ENCODE assay signal across 8 cellular contexts in the genomic region with DNA sequence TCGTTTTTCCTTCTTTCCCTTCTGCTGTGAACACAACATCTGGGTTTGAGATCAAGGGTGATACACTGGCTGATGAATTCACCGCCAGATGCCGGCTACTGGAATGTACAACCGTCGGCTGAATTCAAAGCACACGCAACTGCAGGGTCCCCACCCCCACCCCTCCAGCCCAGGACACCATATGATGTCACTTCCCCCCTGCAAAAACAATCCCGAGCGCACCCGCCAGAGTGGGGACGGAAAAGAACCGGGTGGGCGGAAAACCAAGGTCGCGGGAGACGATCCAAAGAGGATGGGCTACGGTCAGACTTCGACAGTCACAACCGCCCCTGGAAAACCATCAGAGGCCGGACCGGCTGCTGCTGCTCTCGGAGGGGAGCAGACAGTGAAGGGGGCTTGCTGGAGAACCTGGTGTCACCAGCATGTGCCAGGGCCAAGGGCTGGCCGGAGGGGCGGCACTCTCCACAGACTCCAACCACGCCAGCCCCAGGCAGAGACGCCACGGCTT. TPM values are rescaled to one million over a fixed set of nuclear protein-coding genes. Genes with fewer than 3 reads are reported as not detected.
DNase-seq lines count a peak whose midpoint lies in the region; ATAC-seq, FAIRE-seq and TF ChIP-seq lines count a peak whose summit lies in the region.

No MANE protein-coding gene starts in this region.

- no peaks in the 10 kb centered on the region for H3K9me3 ChIP-seq in SK-N-SH
- no peaks in the 10 kb centered on the region for H3K9me3 ChIP-seq in naive thymus-derived CD4-positive, alpha-beta T cell (ENCODE audit: control insufficient read depth in 2 of 3, low read length in 3 of 3)

- H3K27ac ChIP-seq in SK-N-SH (ENCODE audit: low read depth in 2 of 2, low read length in 1 of 2) = peak overlapping the region; percentile 52 to 65
- peak overlapping the region; percentile 32 for H3K27ac ChIP-seq in naive thymus-derived CD4-positive, alpha-beta T cell (ENCODE audit: low read depth, low read length)

- H4K20me1 ChIP-seq in SK-N-SH (ENCODE audit: insufficient read depth) = no peaks in the 10 kb centered on the region; the same call in 1 of the 2 replicates

- peaks cover 38 to 79% of the 10 kb centered on the region in 2 experiments for H3K4me1 ChIP-seq in SK-N-SH (ENCODE audit: control insufficient read depth in 1 of 2, insufficient read depth in 2 of 2, low read depth in 1 of 2, low read length in 1 of 2)
- peaks cover 0 to 19% of the 10 kb centered on the region in 2 donors for H3K4me1 ChIP-seq in naive thymus-derived CD4-positive, alpha-beta T cell (ENCODE audit: control insufficient read depth in 2 of 2, insufficient read depth in 2 of 2, low read length in 2 of 2)

- H3K27me3 ChIP-seq in BJ (ENCODE audit: control insufficient read depth, insufficient read depth, low read length) (no peaks in the 10 kb centered on the region), SK-N-SH (ENCODE audit: insufficient read depth) (no peaks in the 10 kb centered on the region)
- no peaks in the 10 kb centered on the region for H3K27me3 ChIP-seq in naive thymus-derived CD4-positive, alpha-beta T cell (ENCODE audit: control insufficient read depth in 2 of 2, insufficient read depth in 2 of 2, low read length in 2 of 2)

- POLR2A ChIA-PET in BJ (lab: Charles Lee) (no interaction called here), SK-N-SH (lab: Yijun Ruan, JAX) (no interaction called here)
- POLR2A ChIA-PET in naive thymus-derived CD4-positive, alpha-beta T cell (lab: Charles Lee) = no interaction called here

- peak; percentile 29 for ATAC-seq in naive thymus-derived CD4-positive, alpha-beta T cell
- no peak for ATAC-seq in GM21526 (IDR thresholded peaks at IDR 0.05; ENCODE audit: low FRiP score, unreplicated experiment)

- H3K36me3 Mint-ChIP-seq in dendritic cell treated with granulocyte-macrophage colony-stimulating factor and Interleukin-4, amounts not matched to agents 40 ng/mL and 50 ng/mL, for 4 days (ENCODE audit: low read depth) = peaks cover 54% of the 10 kb centered on the region
- H3K36me3 Mint-ChIP-seq in naive thymus-derived CD4-positive, alpha-beta T cell = no peaks in the 10 kb centered on the region

- peaks cover 93% of the 10 kb centered on the region for H3K79me2 ChIP-seq in SK-N-SH (ENCODE audit: insufficient read depth)

- H3K36me3 ChIP-seq in BJ (ENCODE audit: control insufficient read depth, insufficient read depth, low read length) (peaks cover 3% of the 10 kb centered on the region), SK-N-SH (replicated peaks in 1 of 2; ENCODE audit: control insufficient read depth in 1 of 2, insufficient read depth in 2 of 2, low read length in 1 of 2) (peaks cover 3 to 10% of the 10 kb centered on the region in 2 experiments)
- H3K36me3 ChIP-seq in naive thymus-derived CD4-positive, alpha-beta T cell (ENCODE audit: control insufficient read depth in 2 of 3, insufficient read depth in 3 of 3, low read length in 3 of 3) = no peaks in the 10 kb centered on the region

- peaks cover 40% of the 10 kb centered on the region for H3F3A ChIP-seq in SK-N-SH (replicated peaks; ENCODE audit: insufficient read depth)

- no peak for TF ChIP-seq RAD21 in SK-N-SH (IDR thresholded peaks at IDR 0.05; ENCODE audit: low read length)

- H3K9ac ChIP-seq in SK-N-SH = no peak overlapping the region

- H3K27me3 Mint-ChIP-seq in dendritic cell treated with granulocyte-macrophage colony-stimulating factor and Interleukin-4, amounts not matched to agents 40 ng/mL and 50 ng/mL, for 4 days = no peaks in the 10 kb centered on the region
- peaks cover 0 to 25% (median 0%) of the 10 kb centered on the region in 5 donors for H3K27me3 Mint-ChIP-seq in naive thymus-derived CD4-positive, alpha-beta T cell

- FAIRE-seq in urothelium cell line (lab: Jason Lieb, UNC) = peak; percentile 93

- H3K4me1 Mint-ChIP-seq in dendritic cell treated with granulocyte-macrophage colony-stimulating factor and Interleukin-4, amounts not matched to agents 40 ng/mL and 50 ng/mL, for 4 days (ENCODE audit: low read depth) = peaks cover 90% of the 10 kb centered on the region
- peaks cover 20 to 44% (median 37%) of the 10 kb centered on the region in 7 donors for H3K4me1 Mint-ChIP-seq in naive thymus-derived CD4-positive, alpha-beta T cell

- no peak overlapping the region for H2AFZ ChIP-seq in SK-N-SH (ENCODE audit: low read depth)

- intact Hi-C loops in dendritic cell treated with granulocyte-macrophage colony-stimulating factor and Interleukin-4, amounts not matched to agents 40 ng/mL and 50 ng/mL, for 4 days (cut with micrococcal nuclease) = no loop called here
- intact Hi-C loops in naive thymus-derived CD4-positive, alpha-beta T cell (cut with micrococcal nuclease) = no loop called here

- TF ChIP-seq CTCF in BJ (IDR thresholded peaks at IDR 0.05; ENCODE audit: insufficient read depth, low read depth, low read length) (no peak), SK-N-SH (IDR thresholded peaks at IDR 0.05) (no peak)

- DNase-seq in BJ (ENCODE audit: low read depth) (peak; percentile 82), SK-N-SH (peak; percentile 76), urothelium cell line (ENCODE audit: low spot score) (peak; percentile 89), SK-N-DZ (ENCODE audit: low spot score) (no peak)
- DNase-seq in naive thymus-derived CD4-positive, alpha-beta T cell = peak in 6 of 9 donors; percentile 25 to 43 (median 36)
- DNase-seq in activated effector memory CD4-positive, alpha-beta T cell treated with Interleukin-2 at 50 U/mL for 16 hours = no peak

- H3K9me3 Mint-ChIP-seq in dendritic cell treated with granulocyte-macrophage colony-stimulating factor and Interleukin-4, amounts not matched to agents 40 ng/mL and 50 ng/mL, for 4 days = no peaks in the 10 kb centered on the region
- no peaks in the 10 kb centered on the region for H3K9me3 Mint-ChIP-seq in naive thymus-derived CD4-positive, alpha-beta T cell

- H3K27ac Mint-ChIP-seq in dendritic cell treated with granulocyte-macrophage colony-stimulating factor and Interleukin-4, amounts not matched to agents 40 ng/mL and 50 ng/mL, for 4 days = peak overlapping the region; percentile 97
- peak overlapping the region; percentile 67 to 94 (median 91) for H3K27ac Mint-ChIP-seq in naive thymus-derived CD4-positive, alpha-beta T cell

- CTCF ChIA-PET in BJ (lab: Yijun Ruan, JAX) = no interaction called here
- CTCF ChIA-PET in SK-N-SH (lab: Yijun Ruan, JAX) = interaction anchor here (1.3 to 7.1 kb wide), 2 partner anchors 14 to 92 kb away, joined by 3 to 54 read pairs; no protein-coding TSS in a partner anchor
- CTCF ChIA-PET in naive thymus-derived CD4-positive, alpha-beta T cell (lab: Charles Lee) = interaction anchor here (0.6 kb wide), 1 partner anchor 91 kb away, joined by 3 read pairs; no protein-coding TSS in a partner anchor

- H3K4me3 Mint-ChIP-seq in dendritic cell treated with granulocyte-macrophage colony-stimulating factor and Interleukin-4, amounts not matched to agents 40 ng/mL and 50 ng/mL, for 4 days = peak overlapping the region; percentile 52
- H3K4me3 Mint-ChIP-seq in naive thymus-derived CD4-positive, alpha-beta T cell = peak overlapping the region; percentile 66 to 87 (median 82)

- no peaks in the 10 kb centered on the region for H3K9me2 ChIP-seq in SK-N-SH

- H3K4me3 ChIP-seq in BJ (ENCODE audit: low read depth, low read length) (0 out of 2 replicates have a peak overlapping the region, but pooled peaks have one; percentile 3), SK-N-SH (ENCODE audit: low read depth in 2 of 2, low read length in 1 of 2) (no peak overlapping the region)
- peak overlapping the region; percentile 44 for H3K4me3 ChIP-seq in naive thymus-derived CD4-positive, alpha-beta T cell (ENCODE audit: low read length)

- 69% methylated on average over 26 of the region's 26 CpGs for WGBS in SK-N-SH (ENCODE audit: low lambda C conversion rate)

- peak in 1 of 2 experiments; percentile 41; a peak in 1 of 4 replicates for TF ChIP-seq EP300 in SK-N-SH (IDR thresholded peaks at IDR 0.05; ENCODE audit: borderline replicate concordance in 1 of 2, low read depth in 1 of 2, low read length in 1 of 2)

- peak overlapping the region; percentile 25; the same call in 1 of the 2 replicates for H3K4me2 ChIP-seq in SK-N-SH

TF ChIP-seq in SK-N-SH, 30 proteins besides CTCF, POLR2A, EP300 and RAD21 (continues in another document):
- TF ChIP-seq MEF2A (IDR thresholded peaks at IDR 0.05; ENCODE audit: borderline replicate concordance, low read depth) = no peak
- TF ChIP-seq MAX (IDR thresholded peaks at IDR 0.05; ENCODE audit: low read depth) = peak; percentile 53; the same call in 1 of the 2 replicates

RNA-seq across cellular contexts. Expression of gene CEP295NL, which starts 23.3 kb away (rescaled TPM):
- polyA plus RNA-seq in BJ (2011; rRNA removed) = 0.13 and 0.15 TPM in 2 replicates
- 0.66 and 1.1 TPM in 2 replicates for polyA minus RNA-seq in BJ (2011; rRNA and poly(A)+ RNA removed)
- polyA plus RNA-seq in SK-N-SH (2012; rRNA removed) = 0.31 and 0.35 TPM in 2 replicates
- polyA plus RNA-seq in SK-N-SH (2012; cell fraction: cytosol; rRNA removed) = 0.17 and 0.21 TPM in 2 replicates
- 0.68 and 0.97 TPM in 2 replicates for polyA plus RNA-seq in SK-N-SH (2012; cell fraction: nucleus; rRNA removed)
- 10 to 100 TPM in 1 of 5 experiments, 1 to 10 TPM in 1, under 1 TPM in 2, not detected in 1; 0.19 to 14.1 (median 1.8) TPM for total RNA-seq in naive thymus-derived CD4-positive, alpha-beta T cell
- not detected for polyA plus RNA-seq in naive thymus-derived CD4-positive, alpha-beta T cell
- not detected in 2 replicates for polyA plus RNA-seq in SK-N-DZ (2014; cell fraction: cytosol; rRNA removed)
- polyA plus RNA-seq in SK-N-DZ (2014; cell fraction: nucleus; rRNA removed) = 0.36 TPM in 1 of 2 replicates, not detected in the other

RNA-seq across cellular contexts. Expression of gene USP36, which starts 39.1 kb away (rescaled TPM):
- polyA plus RNA-seq in BJ (2011; rRNA removed) (17.0 and 22.1 TPM in 2 replicates), SK-N-SH (2012; rRNA removed) (34.6 and 41.2 TPM in 2 replicates)
- 28.9 TPM in 2 replicates for polyA minus RNA-seq in BJ (2011; rRNA and poly(A)+ RNA removed)
- 22.5 and 26.9 TPM in 2 replicates for polyA plus RNA-seq in SK-N-SH (2012; cell fraction: cytosol; rRNA removed)
- 163 and 178 TPM in 2 replicates for polyA plus RNA-seq in SK-N-SH (2012; cell fraction: nucleus; rRNA removed)
- 100 to 1,000 TPM; 107 to 414 (median 154) TPM for total RNA-seq in naive thymus-derived CD4-positive, alpha-beta T cell
- 10 to 100 TPM; 37.4 to 46.9 TPM for polyA plus RNA-seq in naive thymus-derived CD4-positive, alpha-beta T cell
- 29.6 and 34.0 TPM in 2 replicates for polyA plus RNA-seq in SK-N-DZ (2014; cell fraction: cytosol; rRNA removed)
- 62.2 and 84.2 TPM in 2 replicates for polyA plus RNA-seq in SK-N-DZ (2014; cell fraction: nucleus; rRNA removed)

RNA-seq across cellular contexts. Expression of gene TIMP2, which starts 45.5 kb away (rescaled TPM):
- polyA plus RNA-seq in BJ (2011; rRNA removed) = 319 and 361 TPM in 2 replicates
- 119 and 190 TPM in 2 replicates for polyA minus RNA-seq in BJ (2011; rRNA and poly(A)+ RNA removed)
- polyA plus RNA-seq in SK-N-SH (2012; rRNA removed) = 256 and 441 TPM in 2 replicates
- polyA plus RNA-seq in SK-N-SH (2012; cell fraction: cytosol; rRNA removed) = 528 and 616 TPM in 2 replicates
- polyA plus RNA-seq in SK-N-SH (2012; cell fraction: nucleus; rRNA removed) = 334 and 427 TPM in 2 replicates
- total RNA-seq in naive thymus-derived CD4-positive, alpha-beta T cell = 10 to 100 TPM in 1 of 5 experiments, 1 to 10 TPM in 4; 1.2 to 46.1 (median 5.8) TPM
- polyA plus RNA-seq in naive thymus-derived CD4-positive, alpha-beta T cell = under 1 TPM; 0.23 to 0.31 TPM
- 82.7 and 89.1 TPM in 2 replicates for polyA plus RNA-seq in SK-N-DZ (2014; cell fraction: cytosol; rRNA removed)
- polyA plus RNA-seq in SK-N-DZ (2014; cell fraction: nucleus; rRNA removed) = 32.9 and 40.2 TPM in 2 replicates

Comparison
In these comparisons a context has a peak if more than half of its experiments do, and no peak if none do; other contexts are left out.
1. DNase-seq: peak in BJ (single experiment), SK-N-SH (single experiment), naive thymus-derived CD4-positive, alpha-beta T cell (6 of 9) and urothelium cell line (single experiment); none in SK-N-DZ (single experiment) and activated effector memory CD4-positive, alpha-beta T cell treated with Interleukin-2 at 50 U/mL for 16 hours (single experiment).
2. H3K4me3 ChIP-seq: peak in BJ (single experiment) and naive thymus-derived CD4-positive, alpha-beta T cell (single experiment); none in SK-N-SH (0 of 2).
3. RNA of gene TIMP2, which starts 45.5 kb away (polyA plus RNA-seq): 256 to 616 TPM in SK-N-SH and 319 to 361 TPM in BJ; 0.23 to 0.31 TPM in naive thymus-derived CD4-positive, alpha-beta T cell; every median in the first group is over 100 times any median in the second.